Comparison of ENCODE assay signal across 8 cellular contexts in genomic region chr11:94127632-94128031, GRCh38. TPM values are rescaled to one million over a fixed set of nuclear protein-coding genes. Genes with fewer than 3 reads are reported as not detected.
A peak's percentile ranks its signal among the peaks of the same experiment; 100 is the strongest.
DNase-seq lines count a peak whose midpoint lies in the region; ATAC-seq and TF ChIP-seq lines count a peak whose summit lies in the region.

No MANE protein-coding gene starts in this region.

- CTCF ChIA-PET in A673 (lab: Charles Lee) = interaction anchor here (1.3 kb wide), 1 partner anchor 232 kb away, joined by 5 read pairs; no protein-coding TSS in a partner anchor

- peak overlapping the region; percentile 87 for H3K4me3 Mint-ChIP-seq in activated naive CD8-positive, alpha-beta T cell treated with anti-CD3 and anti-CD28 coated beads for 36 hours

- no peak for DNase-seq in A673 (ENCODE audit: low spot score)
- no peak for DNase-seq in HFF-Myc (ENCODE audit: extremely low read depth, low read depth)
- DNase-seq in activated naive CD8-positive, alpha-beta T cell treated with anti-CD3 and anti-CD28 coated beads for 36 hours = no peak
- no peak for DNase-seq in lower lobe of right lung
- DNase-seq in COLO829 (ENCODE audit: low spot score) = no peak
- no peak for DNase-seq in glomerular visceral epithelial cell (ENCODE audit: extremely low spot score)

- POLR2A ChIA-PET in A673 (lab: Charles Lee; ENCODE audit: low non-redundant PET) = no interaction called here

- H3K9me3 Mint-ChIP-seq in activated naive CD8-positive, alpha-beta T cell treated with anti-CD3 and anti-CD28 coated beads for 36 hours = no peaks in the 10 kb centered on the region

- H3K4me1 Mint-ChIP-seq in activated naive CD8-positive, alpha-beta T cell treated with anti-CD3 and anti-CD28 coated beads for 36 hours = peaks cover 10% of the 10 kb centered on the region

- H3K4me3 ChIP-seq in A673 (ENCODE audit: low read depth, low read length, poor library complexity, severe bottlenecking) (peak overlapping the region; percentile 84), HFF-Myc (replicated peaks; ENCODE audit: low read depth, low read length) (peak overlapping the region; percentile 85), lower lobe of right lung (peak overlapping the region; percentile 92)

- no peak for ATAC-seq in lower lobe of right lung
- no peak for ATAC-seq in HG02885 (IDR thresholded peaks at IDR 0.05; ENCODE audit: poor library complexity, unreplicated experiment)
- ATAC-seq in HG02970 (IDR thresholded peaks at IDR 0.05; ENCODE audit: low FRiP score, unreplicated experiment) = no peak

- peak overlapping the region; percentile 89 for H3K27ac Mint-ChIP-seq in activated naive CD8-positive, alpha-beta T cell treated with anti-CD3 and anti-CD28 coated beads for 36 hours

- no TSS peak for BruUV-seq in A673 (replicated peaks; lab: Mats Ljungman, UMichigan)

- no peaks in the 10 kb centered on the region for H3K36me3 Mint-ChIP-seq in activated naive CD8-positive, alpha-beta T cell treated with anti-CD3 and anti-CD28 coated beads for 36 hours

- no peaks in the 10 kb centered on the region for H3K27me3 Mint-ChIP-seq in activated naive CD8-positive, alpha-beta T cell treated with anti-CD3 and anti-CD28 coated beads for 36 hours

- H3K27me3 ChIP-seq in A673 (replicated peaks; ENCODE audit: insufficient read depth, low read depth, low read length, poor library complexity) = no peaks in the 10 kb centered on the region
- H3K27me3 ChIP-seq in lower lobe of right lung (ENCODE audit: low read depth) = no peaks in the 10 kb centered on the region

- intact Hi-C loops in A673 (cut with micrococcal nuclease; ENCODE audit: unreplicated experiment) = loop anchor here (5.0 kb wide), 1 partner anchor 365 kb away; the partner anchor contains the start of genes ANKRD49 and MRE11
- intact Hi-C loops in lower lobe of right lung (cut with DNase I) = no loop called here

- H3K36me3 ChIP-seq in A673 (ENCODE audit: insufficient read depth, low read length, poor library complexity, severe bottlenecking) = no peaks in the 10 kb centered on the region
- H3K36me3 ChIP-seq in lower lobe of right lung = no peaks in the 10 kb centered on the region

- H3K27ac ChIP-seq in A673 (ENCODE audit: low read depth, low read length, poor library complexity, severe bottlenecking) = no peak overlapping the region
- H3K27ac ChIP-seq in lower lobe of right lung = peak overlapping the region; percentile 95

- H3K9me3 ChIP-seq in A673 (ENCODE audit: low read depth, low read length, poor library complexity, severe bottlenecking) (no peaks in the 10 kb centered on the region), lower lobe of right lung (no peaks in the 10 kb centered on the region)

- H3K4me1 ChIP-seq in A673 (ENCODE audit: insufficient read depth, low read length, poor library complexity, severe bottlenecking) (peaks cover 19% of the 10 kb centered on the region), lower lobe of right lung (peaks cover 36% of the 10 kb centered on the region)

- no peak for TF ChIP-seq CTCF in A673 (conservative IDR thresholded peaks at IDR 0.05; ENCODE audit: low read depth, low read length)
- TF ChIP-seq CTCF in HFF-Myc (IDR thresholded peaks at IDR 0.05; ENCODE audit: low read depth, low read length, missing control alignments) = no peak
- TF ChIP-seq CTCF in lower lobe of right lung (IDR thresholded peaks at IDR 0.05) = no peak

RNA-seq across cellular contexts. Expression of gene PANX1, which starts 1.0 kb away (rescaled TPM):
- total RNA-seq in A673 (2021) = 34.2 and 39.0 TPM in 2 replicates
- total RNA-seq in activated naive CD8-positive, alpha-beta T cell treated with anti-CD3 and anti-CD28 coated beads for 36 hours = 10 to 100 TPM; 14.1 to 14.2 TPM
- total RNA-seq in lower lobe of right lung = 17.0 TPM
